1 cellular context compared by ENCODE assay signal in genomic region chr9:133419005-133419404, GRCh38.
TF ChIP-seq lines count a peak whose summit lies in the region.

No MANE protein-coding gene starts in this region.

TF ChIP-seq in SK-N-SH, 30 proteins besides CTCF, POLR2A, EP300 and RAD21 (continued from another document):
- TF ChIP-seq USF1 (IDR thresholded peaks at IDR 0.05; ENCODE audit: borderline replicate concordance, low read depth), result no peak
